In the genomic region with DNA sequence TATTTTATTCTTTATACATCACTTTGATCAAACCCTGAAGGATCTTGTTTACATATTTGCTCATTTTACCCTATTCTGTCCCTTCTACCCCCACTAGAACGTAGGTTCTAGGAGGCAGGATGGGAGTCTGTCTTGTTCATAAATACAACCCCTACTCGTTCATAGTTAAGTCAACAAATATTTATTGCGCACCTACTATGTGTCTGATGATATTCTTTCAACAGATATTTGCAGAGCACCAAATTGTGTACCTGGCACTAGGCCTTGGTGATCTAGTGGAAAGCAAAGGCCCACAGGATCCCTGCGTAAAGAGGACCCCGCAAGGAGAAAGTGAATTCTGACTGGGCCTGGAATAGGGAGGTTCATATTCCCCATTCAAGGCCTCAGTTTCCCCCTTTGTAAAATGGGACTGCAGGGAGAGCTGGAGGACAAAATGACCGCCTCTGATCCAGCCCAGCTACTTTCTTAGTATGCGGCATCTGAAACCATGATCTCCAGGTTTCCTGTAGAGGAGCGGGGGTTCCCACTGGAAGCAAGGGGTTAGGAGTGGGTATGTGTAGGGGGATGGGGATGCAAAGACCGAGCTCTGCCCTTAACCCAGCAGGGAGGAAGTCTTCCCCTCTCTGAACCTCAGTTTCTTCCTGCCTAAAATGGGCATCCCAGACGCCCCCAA, we compare ENCODE assay signal across 8 cellular contexts. TPM values are rescaled to one million over a fixed set of nuclear protein-coding genes. Genes with fewer than 3 reads are reported as not detected.
DNase-seq lines count a peak whose midpoint lies in the region; ATAC-seq and TF ChIP-seq lines count a peak whose summit lies in the region.

No MANE protein-coding gene starts in this region.

- intact Hi-C loops in sciatic nerve (cut with DNase I) = no loop called here

- no peak overlapping the region for H2BK5ac ChIP-seq in H9 (ENCODE audit: insufficient read length, low read length)

- no peak overlapping the region for H2BK15ac ChIP-seq in H9 (ENCODE audit: low read depth, low read length)

- no peak overlapping the region for H2BK12ac ChIP-seq in H9 (ENCODE audit: insufficient read length, low read depth, low read length)

- H3K4me3 ChIP-seq in hepatocyte = peak overlapping the region; percentile 99

- no peaks in the 10 kb centered on the region for H3K36me3 ChIP-seq in hepatocyte (replicated peaks; ENCODE audit: insufficient read depth, low read depth)

- H3K9me3 ChIP-seq in H9 (ENCODE audit: control insufficient read depth, low read depth, low read length) (no peaks in the 10 kb centered on the region), hepatocyte (ENCODE audit: low read depth) (no peaks in the 10 kb centered on the region)

- H3K56ac ChIP-seq in H9 (ENCODE audit: insufficient read length, low read depth, low read length) = no peak overlapping the region

- CTCF ChIA-PET in activated CD4-positive, alpha-beta memory T cell treated with anti-CD3 and anti-CD28 coated beads, Interleukin-2, amount 10 ng/mL, durations not matched to agents 7 days and 5 days (lab: Charles Lee) = interaction anchor here (1.9 to 2.6 kb wide), 2 partner anchors 13 to 19 kb away, joined by 14 to 21 read pairs; no protein-coding TSS in a partner anchor

- peak overlapping the region; percentile 50 for H3K18ac ChIP-seq in H9 (ENCODE audit: insufficient read length, low read depth, low read length)

- peak overlapping the region; percentile 99 for H3K4me3 Mint-ChIP-seq in H9
- peak overlapping the region; percentile 96 for H3K4me3 Mint-ChIP-seq in activated CD4-positive, alpha-beta memory T cell treated with anti-CD3 and anti-CD28 coated beads, Interleukin-2, amount 10 ng/mL, durations not matched to agents 7 days and 5 days
- peak overlapping the region; percentile 97 to 99 for H3K4me3 Mint-ChIP-seq in stimulated activated naive B cell treated with anti-CD40 and anti-IgM and Interleukin-4, amounts not matched to agents 10 μg/mL and 1 μg/mL and 100 μg/mL, for 72 hours

- WGBS in H9 (ENCODE audit: extremely low coverage, insufficient read length, low lambda C conversion rate) = no CpG with 5 or more reads among the region's 10 CpGs
- WGBS in hepatocyte (ENCODE audit: low lambda C conversion rate, missing lambda C conversion rate) = 56% methylated on average over 10 of the region's 10 CpGs

- TF ChIP-seq CTCF in H9 (conservative IDR thresholded peaks at IDR 0.05) (no peak), hepatocyte (IDR thresholded peaks at IDR 0.05; ENCODE audit: poor library complexity) (no peak)

- H3K27ac ChIP-seq in H9 (ENCODE audit: insufficient read length, low read depth, low read length) (no peak overlapping the region), hepatocyte (peak overlapping the region; percentile 92)

- no peaks in the 10 kb centered on the region; the same call in 1 of the 2 replicates for H3K27me3 Mint-ChIP-seq in H9 (ENCODE audit: low read depth)
- no peaks in the 10 kb centered on the region for H3K27me3 Mint-ChIP-seq in activated CD4-positive, alpha-beta memory T cell treated with anti-CD3 and anti-CD28 coated beads, Interleukin-2, amount 10 ng/mL, durations not matched to agents 7 days and 5 days
- H3K27me3 Mint-ChIP-seq in stimulated activated naive B cell treated with anti-CD40 and anti-IgM and Interleukin-4, amounts not matched to agents 10 μg/mL and 1 μg/mL and 100 μg/mL, for 72 hours = no peaks in the 10 kb centered on the region

- no peak overlapping the region for H3K23ac ChIP-seq in H9 (ENCODE audit: insufficient read length, low read depth, low read length)

- H3K4me2 ChIP-seq in H9 (ENCODE audit: insufficient read depth, insufficient read length, low read length) = peak overlapping the region; percentile 33
- peak overlapping the region; percentile 99 for H3K4me2 ChIP-seq in hepatocyte

- H3T11ph ChIP-seq in H9 (ENCODE audit: low read length) = no peak overlapping the region

- H3K9ac ChIP-seq in H9 (ENCODE audit: extremely low read depth, insufficient read length, low read length) = peak overlapping the region; percentile 40

- H3K27me3 ChIP-seq in H9 (ENCODE audit: insufficient read depth, low read length) (no peaks in the 10 kb centered on the region), hepatocyte (no peaks in the 10 kb centered on the region)

- H3K4ac ChIP-seq in H9 (ENCODE audit: low read depth, low read length) = no peak overlapping the region

- H3K9me2 ChIP-seq in hepatocyte (replicated peaks; ENCODE audit: insufficient read depth) = no peaks in the 10 kb centered on the region

- POLR2A ChIA-PET in activated CD4-positive, alpha-beta memory T cell treated with anti-CD3 and anti-CD28 coated beads, Interleukin-2, amount 10 ng/mL, durations not matched to agents 7 days and 5 days (lab: Charles Lee) = interaction anchor here (0.6 to 3.3 kb wide), 9 partner anchors 9 to 563 kb away, joined by 3 to 52 read pairs (median 5); a partner anchor contains a TSS

- no peak overlapping the region for H4K8ac ChIP-seq in H9 (replicated peaks; ENCODE audit: insufficient read length, low read depth, low read length)

- H2AK5ac ChIP-seq in H9 (ENCODE audit: insufficient read length, low read length) = no peak overlapping the region

- peaks cover 44 to 53% of the 10 kb centered on the region in 2 experiments for H3K4me1 Mint-ChIP-seq in H9
- peaks cover 56% of the 10 kb centered on the region for H3K4me1 Mint-ChIP-seq in activated CD4-positive, alpha-beta memory T cell treated with anti-CD3 and anti-CD28 coated beads, Interleukin-2, amount 10 ng/mL, durations not matched to agents 7 days and 5 days
- H3K4me1 Mint-ChIP-seq in stimulated activated naive B cell treated with anti-CD40 and anti-IgM and Interleukin-4, amounts not matched to agents 10 μg/mL and 1 μg/mL and 100 μg/mL, for 72 hours = peaks cover 30 to 60% of the 10 kb centered on the region in 2 donors

- H3K79me2 ChIP-seq in H9 (ENCODE audit: insufficient read depth, low read length) (peaks cover 7% of the 10 kb centered on the region; the same call in 1 of the 2 replicates), hepatocyte (peaks cover 45% of the 10 kb centered on the region)

- no peak for DNase-seq in H9
- no peak for DNase-seq in activated CD4-positive, alpha-beta memory T cell treated with anti-CD3 and anti-CD28 coated beads, Interleukin-2, amount 10 ng/mL, durations not matched to agents 7 days and 5 days
- no peak for DNase-seq in hepatocyte (ENCODE audit: low spot score)
- no peak for DNase-seq in stimulated activated naive B cell treated with anti-CD40 and anti-IgM and Interleukin-4, amounts not matched to agents 10 μg/mL and 1 μg/mL and 100 μg/mL, for 72 hours
- no peak for DNase-seq in sciatic nerve (ENCODE audit: low spot score)
- no peak for DNase-seq in glomerular visceral epithelial cell (ENCODE audit: extremely low spot score)
- DNase-seq in CD1c-positive myeloid dendritic cell (ENCODE audit: extremely low spot score) = no peak
- DNase-seq in NCI-H226 = no peak

- peak overlapping the region; percentile 64; the same call in 1 of the 2 replicates for H3K14ac ChIP-seq in H9 (ENCODE audit: insufficient read depth, low read length)

- ATAC-seq in stimulated activated naive B cell treated with anti-CD40 and anti-IgM and Interleukin-4, amounts not matched to agents 10 μg/mL and 1 μg/mL and 100 μg/mL, for 72 hours (replicated peaks) = no peak
- ATAC-seq in sciatic nerve = no peak

- H3K9me3 Mint-ChIP-seq in H9 = no peaks in the 10 kb centered on the region; a peak in 1 of 5 replicates
- no peaks in the 10 kb centered on the region for H3K9me3 Mint-ChIP-seq in activated CD4-positive, alpha-beta memory T cell treated with anti-CD3 and anti-CD28 coated beads, Interleukin-2, amount 10 ng/mL, durations not matched to agents 7 days and 5 days
- no peaks in the 10 kb centered on the region for H3K9me3 Mint-ChIP-seq in stimulated activated naive B cell treated with anti-CD40 and anti-IgM and Interleukin-4, amounts not matched to agents 10 μg/mL and 1 μg/mL and 100 μg/mL, for 72 hours

- H2AFZ ChIP-seq in H9 (ENCODE audit: low read length) (no peak overlapping the region), hepatocyte (peak overlapping the region; percentile 100)

- H3K36me3 Mint-ChIP-seq in H9 (ENCODE audit: insufficient read depth in 1 of 3, low read depth in 3 of 3) = peaks cover 13 to 33% (median 27%) of the 10 kb centered on the region in 3 experiments; a peak in 6 of 7 replicates
- peaks cover 21% of the 10 kb centered on the region for H3K36me3 Mint-ChIP-seq in activated CD4-positive, alpha-beta memory T cell treated with anti-CD3 and anti-CD28 coated beads, Interleukin-2, amount 10 ng/mL, durations not matched to agents 7 days and 5 days (ENCODE audit: low read depth)
- H3K36me3 Mint-ChIP-seq in stimulated activated naive B cell treated with anti-CD40 and anti-IgM and Interleukin-4, amounts not matched to agents 10 μg/mL and 1 μg/mL and 100 μg/mL, for 72 hours = peaks cover 32 to 36% of the 10 kb centered on the region in 2 donors

- peaks cover 20% of the 10 kb centered on the region for H3K23me2 ChIP-seq in H9 (ENCODE audit: insufficient read length, low read depth, low read length, poor library complexity, severe bottlenecking)

- no peak overlapping the region for H2BK120ac ChIP-seq in H9 (ENCODE audit: low read depth, low read length, poor library complexity, severe bottlenecking)

- no peak overlapping the region for H4K91ac ChIP-seq in H9 (ENCODE audit: insufficient read length, low read depth, low read length)

- H3K4me1 ChIP-seq in H9 (ENCODE audit: insufficient read depth, low read length) = peaks cover 10% of the 10 kb centered on the region; the same call in 1 of the 2 replicates
- no peaks in the 10 kb centered on the region for H3K4me1 ChIP-seq in hepatocyte (ENCODE audit: insufficient read depth)

- peaks cover 4% of the 10 kb centered on the region for H3K79me1 ChIP-seq in H9 (ENCODE audit: insufficient read depth, low read depth, low read length, poor library complexity, severe bottlenecking)

- H2BK20ac ChIP-seq in H9 (ENCODE audit: low read depth, low read length, poor library complexity, severe bottlenecking) = no peak overlapping the region

- H3K27ac Mint-ChIP-seq in H9 = peak overlapping the region in 2 of 3 experiments; percentile 78 to 96; a peak in 6 of 7 replicates
- H3K27ac Mint-ChIP-seq in activated CD4-positive, alpha-beta memory T cell treated with anti-CD3 and anti-CD28 coated beads, Interleukin-2, amount 10 ng/mL, durations not matched to agents 7 days and 5 days = peak overlapping the region; percentile 68
- H3K27ac Mint-ChIP-seq in stimulated activated naive B cell treated with anti-CD40 and anti-IgM and Interleukin-4, amounts not matched to agents 10 μg/mL and 1 μg/mL and 100 μg/mL, for 72 hours = peak overlapping the region; percentile 96

- no peak overlapping the region for H4K5ac ChIP-seq in H9 (ENCODE audit: insufficient read length, low read depth, low read length)

- H4K20me1 ChIP-seq in H9 (ENCODE audit: control insufficient read depth, insufficient read depth, insufficient read length) (no peaks in the 10 kb centered on the region), hepatocyte (ENCODE audit: insufficient read depth, poor library complexity, severe bottlenecking) (no peaks in the 10 kb centered on the region)

RNA-seq across cellular contexts. Expression of a gene that starts 0.5 kb away (rescaled TPM):
- total RNA-seq in H9 (2021) (46.0 and 47.2 TPM in 2 replicates), hepatocyte (48.8 and 50.7 TPM in 2 replicates), sciatic nerve (8.8 TPM)
- total RNA-seq in activated CD4-positive, alpha-beta memory T cell treated with anti-CD3 and anti-CD28 coated beads, Interleukin-2, amount 10 ng/mL, durations not matched to agents 7 days and 5 days = 10 to 100 TPM; 31.7 to 35.5 TPM
- 55.3 and 69.0 TPM in 2 replicates for polyA plus RNA-seq in hepatocyte

RNA-seq across cellular contexts. Expression of a gene that starts 2.2 kb away (rescaled TPM):
- total RNA-seq in H9 (2021) (14.3 and 14.8 TPM in 2 replicates), hepatocyte (0.52 TPM in 1 of 2 replicates, not detected in the other), sciatic nerve (0.45 TPM)
- total RNA-seq in activated CD4-positive, alpha-beta memory T cell treated with anti-CD3 and anti-CD28 coated beads, Interleukin-2, amount 10 ng/mL, durations not matched to agents 7 days and 5 days = 1 to 10 TPM; 5.4 to 5.9 TPM
- 1.2 TPM in 1 of 2 replicates, not detected in the other for polyA plus RNA-seq in hepatocyte

RNA-seq across cellular contexts. Expression of a gene that starts 14.5 kb away (rescaled TPM):
- total RNA-seq in H9 (2021) = 29.9 and 33.6 TPM in 2 replicates
- total RNA-seq in activated CD4-positive, alpha-beta memory T cell treated with anti-CD3 and anti-CD28 coated beads, Interleukin-2, amount 10 ng/mL, durations not matched to agents 7 days and 5 days = 10 to 100 TPM; 16.3 to 16.4 TPM
- 28.1 and 30.8 TPM in 2 replicates for total RNA-seq in hepatocyte
- polyA plus RNA-seq in hepatocyte = 14.0 and 15.2 TPM in 2 replicates
- 19.3 TPM for total RNA-seq in sciatic nerve

RNA-seq across cellular contexts. Expression of a gene that starts 39.7 kb away (rescaled TPM):
- total RNA-seq in H9 (2021) (87.0 and 87.1 TPM in 2 replicates), hepatocyte (32.3 and 56.2 TPM in 2 replicates), sciatic nerve (109 TPM)
- total RNA-seq in activated CD4-positive, alpha-beta memory T cell treated with anti-CD3 and anti-CD28 coated beads, Interleukin-2, amount 10 ng/mL, durations not matched to agents 7 days and 5 days = 10 to 100 TPM; 84.3 to 88.0 TPM
- 45.8 and 74.5 TPM in 2 replicates for polyA plus RNA-seq in hepatocyte
